In the genomic region with DNA sequence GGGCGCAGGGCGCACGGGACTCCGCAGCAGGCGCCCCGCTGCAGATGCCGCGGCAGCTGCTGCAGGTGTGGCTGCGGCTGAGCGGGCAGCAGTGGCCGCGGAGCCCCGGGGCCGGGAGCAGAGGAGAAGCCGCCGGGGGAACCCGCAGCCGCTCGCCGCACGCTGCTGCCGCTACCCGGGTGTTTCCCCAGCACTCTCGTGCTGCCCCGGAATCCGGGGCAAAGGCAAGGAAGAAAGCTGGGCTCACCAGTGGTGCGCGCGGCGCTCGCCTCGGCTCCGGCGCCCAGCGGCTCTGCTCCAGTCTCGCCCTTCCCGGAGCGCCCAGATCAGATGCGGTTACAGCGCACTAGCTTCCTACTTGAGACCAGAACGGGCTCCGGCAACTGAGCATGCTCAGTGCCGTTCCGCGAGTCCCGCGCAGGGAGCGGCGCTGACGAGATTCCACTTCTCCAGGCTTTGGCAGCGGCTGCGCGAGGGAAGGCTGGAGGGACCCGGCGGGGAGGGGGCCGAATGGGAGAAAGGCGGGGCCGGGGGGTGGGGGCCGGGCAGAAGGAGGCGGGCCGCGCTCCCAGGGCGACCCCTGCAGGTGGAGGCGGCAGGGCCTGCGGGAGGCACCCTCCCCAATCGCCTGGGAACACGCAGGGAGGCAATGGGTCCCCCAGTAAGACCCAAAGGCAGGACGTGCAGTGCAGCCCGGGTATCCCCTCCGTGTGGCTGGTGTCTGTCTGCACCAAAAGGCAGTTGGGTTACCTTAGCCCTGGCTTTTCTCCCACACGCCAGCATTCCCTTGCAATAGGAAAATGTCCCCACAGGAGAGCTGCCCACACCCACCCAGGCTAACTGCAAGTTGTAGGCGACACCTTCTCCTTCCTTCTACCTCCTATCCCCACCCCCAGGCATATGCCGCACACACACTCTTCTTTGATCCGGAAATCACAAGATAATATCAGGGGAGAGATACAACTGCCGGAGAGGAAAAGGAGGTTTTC, we compare ENCODE assay signal across 8 cellular contexts. TPM values are rescaled to one million over a fixed set of nuclear protein-coding genes. Genes with fewer than 3 reads are reported as not detected.
DNase-seq lines count a peak whose midpoint lies in the region; ATAC-seq, FAIRE-seq and TF ChIP-seq lines count a peak whose summit lies in the region.

APBB2 (minus strand) TSS at position 385 of the 989 bp plus-strand sequence. CDS start 181,288 bp downstream, outside the sequence.

- WGBS in mesendoderm (ENCODE audit: extremely low coverage, insufficient coverage, low lambda C conversion rate), result no CpG with 5 or more reads among the region's 75 CpGs

- no peak within 1 kb of the TSS for H4K5ac ChIP-seq in mesendoderm (ENCODE audit: low read length)

- peak within 1 kb of the TSS; percentile 15 for H2BK120ac ChIP-seq in mesendoderm (ENCODE audit: low read depth, low read length)

- H3K36me3 Mint-ChIP-seq in CD4-positive, alpha-beta memory T cell, result no peaks in the 10 kb centered on the region
- H3K36me3 Mint-ChIP-seq in endothelial cell (ENCODE audit: low read depth, unreplicated experiment), result peaks cover 11% of the 10 kb centered on the region

- H3K18ac ChIP-seq in mesendoderm (ENCODE audit: low read length), result peak within 1 kb of the TSS; percentile 22

- DNase-seq in CD4-positive, alpha-beta memory T cell, result peak; percentile 4 to 41 (median 18)
- DNase-seq in GM19239 (ENCODE audit: insufficient read length, low spot score) (peak; percentile 71), NCI-H345 treated with DMSO at 0.1 percent for 48 hours (lab: John Stamatoyannopoulos, UW; ENCODE audit: unreplicated experiment) (peak; percentile 86), endothelial cell (ENCODE audit: low spot score) (peak; percentile 97), mesendoderm (peak; percentile 99)
- DNase-seq in activated CD4-positive, alpha-beta T cell treated with anti-CD3 and anti-CD28 coated beads, Interleukin-2, amount 50 U/mL, for 24 hours (ENCODE audit: low read depth in 1 of 2, low spot score in 1 of 2), result peak; percentile 16 to 21
- peak; percentile 11 for DNase-seq in stimulated activated CD8-positive, alpha-beta memory T cell treated with anti-CD3 and anti-CD28 coated beads, Interleukin-7, amount 100 ng/mL, for 24 hours (ENCODE audit: low read depth)

- H3K4me2 ChIP-seq in mesendoderm (ENCODE audit: low read length), result peak within 1 kb of the TSS; percentile 80

- H3K27me3 Mint-ChIP-seq in CD4-positive, alpha-beta memory T cell, result peaks cover 31 to 44% of the 10 kb centered on the region in 2 donors
- H3K27me3 Mint-ChIP-seq in endothelial cell (ENCODE audit: unreplicated experiment), result peaks cover 14% of the 10 kb centered on the region

- peak within 1 kb of the TSS; percentile 88 for H3K9ac ChIP-seq in mesendoderm (ENCODE audit: low read length)

- H3K4me1 Mint-ChIP-seq in CD4-positive, alpha-beta memory T cell, result peaks cover 13 to 23% (median 23%) of the 10 kb centered on the region in 4 donors
- peaks cover 41% of the 10 kb centered on the region for H3K4me1 Mint-ChIP-seq in endothelial cell (ENCODE audit: unreplicated experiment)

- peaks cover 0 to 4% (median 0%) of the 10 kb centered on the region in 8 donors for H3K9me3 Mint-ChIP-seq in CD4-positive, alpha-beta memory T cell
- H3K9me3 Mint-ChIP-seq in endothelial cell (ENCODE audit: unreplicated experiment), result no peaks in the 10 kb centered on the region

- intact Hi-C loops in CD4-positive, alpha-beta memory T cell (cut with micrococcal nuclease), result no loop called here

- H3K23ac ChIP-seq in mesendoderm (ENCODE audit: low read length), result peak within 1 kb of the TSS; percentile 29

- H2AK5ac ChIP-seq in mesendoderm (ENCODE audit: low read length), result no peak within 1 kb of the TSS

- no peak within 1 kb of the TSS for H3K27ac ChIP-seq in CD4-positive, alpha-beta memory T cell (ENCODE audit: low read depth, low read length)
- H3K27ac ChIP-seq in mesendoderm (ENCODE audit: low read depth, low read length), result peak within 1 kb of the TSS; percentile 92

- CTCF ChIA-PET in CD4-positive, alpha-beta memory T cell (lab: Charles Lee; ENCODE audit: partially characterized antibody), result interaction anchor here (0.8 kb wide), 1 partner anchor 235 kb away, joined by 4 read pairs; no protein-coding TSS in a partner anchor

- no peaks in the 10 kb centered on the region for H3K79me2 ChIP-seq in mesendoderm (ENCODE audit: control insufficient read depth, insufficient read depth, low read length)

- H3K4me3 ChIP-seq in CD4-positive, alpha-beta memory T cell (ENCODE audit: low read length in 2 of 2), result no peak within 1 kb of the TSS
- peak within 1 kb of the TSS; percentile 79 for H3K4me3 ChIP-seq in mesendoderm (ENCODE audit: low read length)

- H3K27me3 ChIP-seq in CD4-positive, alpha-beta memory T cell (ENCODE audit: insufficient read depth, low read length), result peaks cover 10% of the 10 kb centered on the region
- no peaks in the 10 kb centered on the region for H3K27me3 ChIP-seq in mesendoderm (ENCODE audit: insufficient read depth, low read length, poor library complexity)

- H3K56ac ChIP-seq in mesendoderm (ENCODE audit: low read length), result peak within 1 kb of the TSS; percentile 94

- no peaks in the 10 kb centered on the region for H3K36me3 ChIP-seq in CD4-positive, alpha-beta memory T cell (ENCODE audit: insufficient read depth, low read length)
- no peaks in the 10 kb centered on the region for H3K36me3 ChIP-seq in mesendoderm (ENCODE audit: control insufficient read depth, insufficient read depth, low read length)

- ATAC-seq in HG03378 (IDR thresholded peaks at IDR 0.05; ENCODE audit: unreplicated experiment), result peak; percentile 45

- H2BK15ac ChIP-seq in mesendoderm (replicated peaks; ENCODE audit: low read depth), result no peak within 1 kb of the TSS

- no peaks in the 10 kb centered on the region for H3K9me3 ChIP-seq in CD4-positive, alpha-beta memory T cell (ENCODE audit: control insufficient read depth in 1 of 2, low read length in 2 of 2)

- POLR2A ChIA-PET in CD4-positive, alpha-beta memory T cell (lab: Charles Lee; ENCODE audit: partially characterized antibody), result interaction anchor here (1.0 kb wide), 1 partner anchor 238 kb away, joined by 3 read pairs; no protein-coding TSS in a partner anchor

- peak within 1 kb of the TSS; percentile 58 to 83 (median 74) for H3K4me3 Mint-ChIP-seq in CD4-positive, alpha-beta memory T cell
- peak within 1 kb of the TSS; percentile 99 for H3K4me3 Mint-ChIP-seq in endothelial cell (ENCODE audit: unreplicated experiment)

- H4K8ac ChIP-seq in mesendoderm (ENCODE audit: low read depth, low read length), result no peak within 1 kb of the TSS

- FAIRE-seq in GM19239 (lab: Jason Lieb, UNC), result peak; percentile 42

- peak within 1 kb of the TSS; percentile 62 for H2BK5ac ChIP-seq in mesendoderm (ENCODE audit: low read length)

- H3K4ac ChIP-seq in mesendoderm (ENCODE audit: low read depth, low read length), result peak within 1 kb of the TSS; percentile 28

- peaks cover 20% of the 10 kb centered on the region for H3K4me1 ChIP-seq in CD4-positive, alpha-beta memory T cell (ENCODE audit: insufficient read depth, low read length)
- peaks cover 6% of the 10 kb centered on the region for H3K4me1 ChIP-seq in mesendoderm (ENCODE audit: control insufficient read depth, low read depth, low read length)

- H3K27ac Mint-ChIP-seq in CD4-positive, alpha-beta memory T cell, result peak within 1 kb of the TSS in 3 of 7 donors; percentile 21 to 30 (median 24)
- H3K27ac Mint-ChIP-seq in endothelial cell (ENCODE audit: unreplicated experiment), result peak within 1 kb of the TSS; percentile 5

- peak; percentile 91 for TF ChIP-seq CTCF in endothelial cell (IDR thresholded peaks at IDR 0.05; ENCODE audit: unreplicated experiment)

- H3K79me1 ChIP-seq in mesendoderm (ENCODE audit: low read length), result peaks cover 2% of the 10 kb centered on the region

RNA-seq across cellular contexts. Expression of gene APBB2, which starts in this region (rescaled TPM):
- under 1 TPM; 0.50 to 0.58 TPM for total RNA-seq in CD4-positive, alpha-beta memory T cell
- not detected for polyA plus RNA-seq in CD4-positive, alpha-beta memory T cell
- 103 TPM for total RNA-seq in endothelial cell (ENCODE audit: unreplicated experiment)
- polyA plus RNA-seq in mesendoderm (2013, experiment 1 of 2), result 38.9 TPM
- 39.4 TPM for polyA plus RNA-seq in mesendoderm (2013, experiment 2 of 2)

Comparison
In these comparisons a context has a peak if more than half of its experiments do, and no peak if none do; other contexts are left out.
1. RNA of gene APBB2 (total RNA-seq): 103 TPM in endothelial cell (single experiment); 0.50 to 0.58 TPM in CD4-positive, alpha-beta memory T cell; every median in the first group is over 10 times any median in the second.
2. Peak in DNase-seq in CD4-positive, alpha-beta memory T cell; RNA of the gene not detected or under 1 TPM.
3. DNase-seq: peak in every context shown above with its lines; median percentile 99 in mesendoderm; 97 in endothelial cell; 86 in NCI-H345 treated with DMSO at 0.1 percent for 48 hours; 71 in GM19239; 18 in activated CD4-positive, alpha-beta T cell treated with anti-CD3 and anti-CD28 coated beads, Interleukin-2, amount 50 U/mL, for 24 hours; 18 in CD4-positive, alpha-beta memory T cell; 11 in stimulated activated CD8-positive, alpha-beta memory T cell treated with anti-CD3 and anti-CD28 coated beads, Interleukin-7, amount 100 ng/mL, for 24 hours.